In genomic region chr21:34511787-34512451, GRCh38 we compare ENCODE assay signal across 16 cellular contexts. TPM values are rescaled to one million over a fixed set of nuclear protein-coding genes. Genes with fewer than 3 reads are reported as not detected.
DNase-seq lines count a peak whose midpoint lies in the region; ATAC-seq and TF ChIP-seq lines count a peak whose summit lies in the region.
"Had no signal": no experiment of that assay in that cellular context is flagged by ENCODE, and none has a peak within 500 bp of the region (broad histone marks: within the 10 kb centered on the region; RNA-seq: fewer than 3 reads in every experiment).

TSS of gene KCNE1 (minus strand) at chr21:34512210. CDS start at chr21:34449634, 62,576 bp downstream.

- H3K36me3 ChIP-seq in adipocyte (ENCODE audit: control insufficient read depth, insufficient read depth, low read length, severe bottlenecking), result peaks cover 10% of the 10 kb centered on the region
- H3K36me3 ChIP-seq: colonic mucosa, ovary had no signal

- intact Hi-C loops in left ventricle myocardium superior (cut with micrococcal nuclease), result no loop called here

- no peak for TF ChIP-seq CTCF in HFFc6 (IDR thresholded peaks at IDR 0.05)

- DNase-seq in HFFc6 (no peak), adipocyte (ENCODE audit: low read depth) (peak; percentile 65), left ventricle myocardium superior (peak; percentile 49), skeletal muscle cell (ENCODE audit: low read depth) (peak; percentile 25), Kasumi-1 (lab: John Stamatoyannopoulos, UW) (no peak), hippocampal formation (lab: John Stamatoyannopoulos, UW) (no peak)
- DNase-seq: activated naive CD4-positive, alpha-beta T cell treated with Interleukin-2 at 50 U/mL for 16 hours; colonic mucosa; ovary; PC-3; stimulated activated CD4-positive, alpha-beta T cell treated with anti-CD3 and anti-CD28 coated beads, Interleukin-2, amount 100 ng/mL, for 48 hours; stimulated activated naive CD8-positive, alpha-beta T cell treated with anti-CD3 and anti-CD28 coated beads, Interleukin-15, Interleukin-2, amounts not matched to agents 100 U/mL and 50 U/mL, for 24 hours; T-helper 17 cell had no signal

- H3K9ac ChIP-seq in adipocyte (ENCODE audit: low read length), result no peak within 1 kb of the TSS
- H3K9ac ChIP-seq: BLaER1 treated with 17β-estradiol and CSF1 and Interleukin-3, amounts not matched to agents 10 nM and 100 nM had no signal

- no peak within 1 kb of the TSS for H3K4me3 ChIP-seq in adipocyte (ENCODE audit: low read length)
- no peak within 1 kb of the TSS for H3K4me3 ChIP-seq in skeletal muscle cell (ENCODE audit: low read depth, low read length)
- H3K4me3 ChIP-seq: BLaER1 treated with 17β-estradiol and CSF1 and Interleukin-3, amounts not matched to agents 10 nM and 100 nM; colonic mucosa; ovary had no signal

- ATAC-seq in left ventricle myocardium superior (peak; percentile 37), HG03175 (IDR thresholded peaks at IDR 0.05; ENCODE audit: unreplicated experiment) (no peak), GM21423 (IDR thresholded peaks at IDR 0.05; ENCODE audit: unreplicated experiment) (no peak)
- ATAC-seq: stimulated activated naive CD8-positive, alpha-beta T cell treated with anti-CD3 and anti-CD28 coated beads, Interleukin-15, Interleukin-2, amounts not matched to agents 100 U/mL and 50 U/mL, for 24 hours; T-helper 17 cell had no signal

- peak within 1 kb of the TSS; percentile 29; the same call in 1 of the 2 replicates for H3K27ac Mint-ChIP-seq in HFFc6
- H3K27ac Mint-ChIP-seq: T-helper 17 cell had no signal

- H3K4me1 ChIP-seq in adipocyte (ENCODE audit: control insufficient read depth, insufficient read depth, low read length), result peaks cover 22% of the 10 kb centered on the region
- H3K4me1 ChIP-seq: colonic mucosa had no signal

- peaks cover 7% of the 10 kb centered on the region; the same call in 1 of the 2 replicates for H3K4me1 Mint-ChIP-seq in HFFc6 (ENCODE audit: low read depth)

- H3K27me3 Mint-ChIP-seq in HFFc6 (ENCODE audit: insufficient read depth), result peaks cover 5% of the 10 kb centered on the region

- no peaks in the 10 kb centered on the region for H3K9me3 Mint-ChIP-seq in HFFc6

- no peak within 1 kb of the TSS for H3K4me3 Mint-ChIP-seq in HFFc6
- H3K4me3 Mint-ChIP-seq: T-helper 17 cell had no signal

- no peaks in the 10 kb centered on the region for H3K9me3 ChIP-seq in adipocyte (ENCODE audit: control insufficient read depth, low read length)
- H3K9me3 ChIP-seq: BLaER1 treated with 17β-estradiol and CSF1 and Interleukin-3, amounts not matched to agents 10 nM and 100 nM; colonic mucosa; ovary had no signal

- peaks cover 5% of the 10 kb centered on the region; the same call in 1 of the 2 replicates for H3K36me3 Mint-ChIP-seq in HFFc6 (ENCODE audit: low read depth)

- H3K27me3 ChIP-seq in adipocyte (replicated peaks; ENCODE audit: control insufficient read depth, insufficient read depth, low read length), result no peaks in the 10 kb centered on the region
- H3K27me3 ChIP-seq: BLaER1 treated with 17β-estradiol and CSF1 and Interleukin-3, amounts not matched to agents 10 nM and 100 nM; colonic mucosa; ovary had no signal

RNA-seq across cellular contexts. Expression of gene KCNE1, which starts in this region (rescaled TPM):
- 1 to 10 TPM in 1 of 6 experiments, under 1 TPM in 5; 0.71 to 1.3 (median 0.85) TPM for total RNA-seq in HFFc6 (2021; fragmentation: NEBNext Ultra II Directional; extraction: Animal tissue kit (Norgen Biotek cat#: 25700))
- 5.3 TPM for total RNA-seq in left ventricle myocardium superior

Comparison
In these comparisons a context has a peak if more than half of its experiments do, and no peak if none do; other contexts are left out.
1. DNase-seq: peak in adipocyte (single experiment), left ventricle myocardium superior (single experiment) and skeletal muscle cell (single experiment); none in HFFc6 (single experiment), Kasumi-1 (0 of 2) and hippocampal formation (0 of 2).